ENCODE assay signal across 8 cellular contexts in genomic region chr4:16225139-16225538, GRCh38. TPM values are rescaled to one million over a fixed set of nuclear protein-coding genes. Genes with fewer than 3 reads are reported as not detected.
DNase-seq lines count a peak whose midpoint lies in the region; ATAC-seq lines count a peak whose summit lies in the region.

No MANE protein-coding gene starts in this region.

- peak overlapping the region; percentile 88 for H3K4me3 Mint-ChIP-seq in stimulated activated naive CD8-positive, alpha-beta T cell treated with anti-CD3 and anti-CD28 coated beads, Interleukin-15, Interleukin-2, amounts not matched to agents 100 ng/mL and 50 ng/mL, for 24 hours
- peak overlapping the region; percentile 84 for H3K4me3 Mint-ChIP-seq in activated CD4-positive, alpha-beta memory T cell treated with anti-CD3 and anti-CD28 coated beads, Interleukin-2, amount 10 ng/mL, durations not matched to agents 7 days and 5 days
- peak overlapping the region; percentile 81 to 86 for H3K4me3 Mint-ChIP-seq in stimulated activated naive B cell treated with anti-CD40 and anti-IgM and Interleukin-4, amounts not matched to agents 10 μg/mL and 1 μg/mL and 100 μg/mL, for 72 hours

- DNase-seq in stimulated activated naive CD8-positive, alpha-beta T cell treated with anti-CD3 and anti-CD28 coated beads, Interleukin-15, Interleukin-2, amounts not matched to agents 100 U/mL and 50 U/mL, for 24 hours: no peak
- no peak for DNase-seq in activated CD4-positive, alpha-beta memory T cell treated with anti-CD3 and anti-CD28 coated beads, Interleukin-2, amount 10 ng/mL, durations not matched to agents 7 days and 5 days
- DNase-seq in right cardiac atrium (no peak), iPS-NIHi11 (ENCODE audit: low spot score) (no peak), T1000 (lab: John Stamatoyannopoulos, UW) (no peak), NCI-H524 (lab: John Stamatoyannopoulos, UW) (no peak)
- DNase-seq in stimulated activated naive B cell treated with anti-CD40 and anti-IgM and Interleukin-4, amounts not matched to agents 10 μg/mL and 1 μg/mL and 100 μg/mL, for 72 hours: no peak

- no peak for ATAC-seq in stimulated activated naive CD8-positive, alpha-beta T cell treated with anti-CD3 and anti-CD28 coated beads, Interleukin-15, Interleukin-2, amounts not matched to agents 100 U/mL and 50 U/mL, for 24 hours
- ATAC-seq in right cardiac atrium: no peak
- ATAC-seq in stimulated activated naive B cell treated with anti-CD40 and anti-IgM and Interleukin-4, amounts not matched to agents 10 μg/mL and 1 μg/mL and 100 μg/mL, for 72 hours (replicated peaks): no peak

- peak overlapping the region; percentile 90 for H3K27ac Mint-ChIP-seq in stimulated activated naive CD8-positive, alpha-beta T cell treated with anti-CD3 and anti-CD28 coated beads, Interleukin-15, Interleukin-2, amounts not matched to agents 100 ng/mL and 50 ng/mL, for 24 hours
- H3K27ac Mint-ChIP-seq in activated CD4-positive, alpha-beta memory T cell treated with anti-CD3 and anti-CD28 coated beads, Interleukin-2, amount 10 ng/mL, durations not matched to agents 7 days and 5 days: peak overlapping the region; percentile 82
- H3K27ac Mint-ChIP-seq in stimulated activated naive B cell treated with anti-CD40 and anti-IgM and Interleukin-4, amounts not matched to agents 10 μg/mL and 1 μg/mL and 100 μg/mL, for 72 hours: peak overlapping the region; percentile 51

- H3K27me3 Mint-ChIP-seq in stimulated activated naive CD8-positive, alpha-beta T cell treated with anti-CD3 and anti-CD28 coated beads, Interleukin-15, Interleukin-2, amounts not matched to agents 100 ng/mL and 50 ng/mL, for 24 hours: no peaks in the 10 kb centered on the region
- H3K27me3 Mint-ChIP-seq in activated CD4-positive, alpha-beta memory T cell treated with anti-CD3 and anti-CD28 coated beads, Interleukin-2, amount 10 ng/mL, durations not matched to agents 7 days and 5 days: no peaks in the 10 kb centered on the region
- no peaks in the 10 kb centered on the region for H3K27me3 Mint-ChIP-seq in stimulated activated naive B cell treated with anti-CD40 and anti-IgM and Interleukin-4, amounts not matched to agents 10 μg/mL and 1 μg/mL and 100 μg/mL, for 72 hours

- WGBS in right cardiac atrium: 9% methylated on average over 5 of the region's 5 CpGs

- POLR2A ChIA-PET in activated CD4-positive, alpha-beta memory T cell treated with anti-CD3 and anti-CD28 coated beads, Interleukin-2, amount 10 ng/mL, durations not matched to agents 7 days and 5 days (lab: Charles Lee): interaction anchor here (1.5 to 2.5 kb wide), 2 partner anchors 10 to 13 kb away, joined by 8 to 15 read pairs; no protein-coding TSS in a partner anchor

- intact Hi-C loops in right cardiac atrium (cut with DNase I): no loop called here

- H3K27me3 ChIP-seq in right cardiac atrium (ENCODE audit: control insufficient read depth, insufficient read depth): no peaks in the 10 kb centered on the region

- no peaks in the 10 kb centered on the region for H3K9me3 ChIP-seq in right cardiac atrium (ENCODE audit: control insufficient read depth, low read length)

- CTCF ChIA-PET in activated CD4-positive, alpha-beta memory T cell treated with anti-CD3 and anti-CD28 coated beads, Interleukin-2, amount 10 ng/mL, durations not matched to agents 7 days and 5 days (lab: Charles Lee): no interaction called here

- H3K4me3 ChIP-seq in right cardiac atrium (ENCODE audit: low read length): peak overlapping the region; percentile 62

- H3K36me3 Mint-ChIP-seq in stimulated activated naive CD8-positive, alpha-beta T cell treated with anti-CD3 and anti-CD28 coated beads, Interleukin-15, Interleukin-2, amounts not matched to agents 100 ng/mL and 50 ng/mL, for 24 hours (ENCODE audit: low read depth): peaks cover 10% of the 10 kb centered on the region
- H3K36me3 Mint-ChIP-seq in activated CD4-positive, alpha-beta memory T cell treated with anti-CD3 and anti-CD28 coated beads, Interleukin-2, amount 10 ng/mL, durations not matched to agents 7 days and 5 days (ENCODE audit: low read depth): peaks cover 20% of the 10 kb centered on the region
- H3K36me3 Mint-ChIP-seq in stimulated activated naive B cell treated with anti-CD40 and anti-IgM and Interleukin-4, amounts not matched to agents 10 μg/mL and 1 μg/mL and 100 μg/mL, for 72 hours: peaks cover 5 to 8% of the 10 kb centered on the region in 2 donors

- H3K4me1 Mint-ChIP-seq in stimulated activated naive CD8-positive, alpha-beta T cell treated with anti-CD3 and anti-CD28 coated beads, Interleukin-15, Interleukin-2, amounts not matched to agents 100 ng/mL and 50 ng/mL, for 24 hours (ENCODE audit: low read depth): peaks cover 54% of the 10 kb centered on the region
- H3K4me1 Mint-ChIP-seq in activated CD4-positive, alpha-beta memory T cell treated with anti-CD3 and anti-CD28 coated beads, Interleukin-2, amount 10 ng/mL, durations not matched to agents 7 days and 5 days: peaks cover 43% of the 10 kb centered on the region
- H3K4me1 Mint-ChIP-seq in stimulated activated naive B cell treated with anti-CD40 and anti-IgM and Interleukin-4, amounts not matched to agents 10 μg/mL and 1 μg/mL and 100 μg/mL, for 72 hours: peaks cover 30 to 60% of the 10 kb centered on the region in 2 donors

- H3K4me1 ChIP-seq in right cardiac atrium (ENCODE audit: control insufficient read depth, insufficient read depth, low read length): peaks cover 3% of the 10 kb centered on the region

- no peaks in the 10 kb centered on the region for H3K9me3 Mint-ChIP-seq in stimulated activated naive CD8-positive, alpha-beta T cell treated with anti-CD3 and anti-CD28 coated beads, Interleukin-15, Interleukin-2, amounts not matched to agents 100 ng/mL and 50 ng/mL, for 24 hours
- no peaks in the 10 kb centered on the region for H3K9me3 Mint-ChIP-seq in activated CD4-positive, alpha-beta memory T cell treated with anti-CD3 and anti-CD28 coated beads, Interleukin-2, amount 10 ng/mL, durations not matched to agents 7 days and 5 days
- no peaks in the 10 kb centered on the region for H3K9me3 Mint-ChIP-seq in stimulated activated naive B cell treated with anti-CD40 and anti-IgM and Interleukin-4, amounts not matched to agents 10 μg/mL and 1 μg/mL and 100 μg/mL, for 72 hours

- no peak overlapping the region for H3K27ac ChIP-seq in right cardiac atrium (ENCODE audit: low read length)

RNA-seq across cellular contexts. Expression of gene TAPT1, which starts 1.1 kb away (rescaled TPM):
- 10 to 100 TPM; 44.2 to 52.6 TPM for total RNA-seq in activated CD4-positive, alpha-beta memory T cell treated with anti-CD3 and anti-CD28 coated beads, Interleukin-2, amount 10 ng/mL, durations not matched to agents 7 days and 5 days
- 10 to 100 TPM; 38.1 to 49.0 (median 39.5) TPM for total RNA-seq in right cardiac atrium
- 16.9 TPM for polyA plus RNA-seq in right cardiac atrium
